17 cellular contexts compared by ENCODE assay signal in the genomic region with DNA sequence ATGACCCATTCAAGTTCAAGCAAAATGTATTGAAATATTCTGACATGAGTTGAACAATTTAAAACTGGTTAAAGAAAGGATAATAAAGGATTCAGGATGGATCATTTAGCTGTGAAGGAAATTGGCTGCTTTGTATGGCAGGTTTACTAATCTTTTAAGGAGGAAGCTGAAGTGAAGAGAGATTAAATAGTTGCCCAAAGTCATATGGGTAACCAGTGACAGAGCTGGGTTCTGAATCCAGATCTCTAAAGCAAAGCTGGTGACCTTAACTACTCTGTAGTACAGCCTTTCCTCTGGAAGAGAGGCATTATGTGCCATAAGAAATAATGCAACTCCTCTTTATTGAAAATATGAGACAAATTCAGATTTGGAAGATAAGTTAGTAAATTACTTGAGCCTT. TPM values are rescaled to one million over a fixed set of nuclear protein-coding genes. Genes with fewer than 3 reads are reported as not detected.
"Had no signal": no experiment of that assay in that cellular context is flagged by ENCODE, and none has a peak within 500 bp of the region (broad histone marks: within the 10 kb centered on the region; RNA-seq: fewer than 3 reads in every experiment).

No MANE protein-coding gene starts in this region.

- H3K27ac ChIP-seq: dorsolateral prefrontal cortex, esophagus muscularis mucosa, pancreas, right lobe of liver, thoracic aorta, tibial nerve, upper lobe of left lung had no signal

- H3K36me3 ChIP-seq: esophagus muscularis mucosa, pancreas, right lobe of liver, thoracic aorta, tibial nerve, upper lobe of left lung had no signal

- H3K27me3 ChIP-seq: dorsolateral prefrontal cortex, esophagus muscularis mucosa, pancreas, right lobe of liver, tibial nerve, upper lobe of left lung had no signal

- H3K4me1 ChIP-seq: esophagus muscularis mucosa, tibial nerve had no signal

- H3K4me3 ChIP-seq: dorsolateral prefrontal cortex, esophagus muscularis mucosa, pancreas, right lobe of liver, thoracic aorta, tibial nerve, upper lobe of left lung had no signal

- H3K9me3 ChIP-seq: esophagus muscularis mucosa, pancreas, right lobe of liver, thoracic aorta, tibial nerve, upper lobe of left lung had no signal

- DNase-seq: dorsolateral prefrontal cortex; effector CD4-positive, alpha-beta T cell; foreskin melanocyte; hypothalamus; immature natural killer cell; kidney; natural killer cell; pancreas; right lobe of liver; stimulated activated CD4-positive, alpha-beta T cell treated with anti-CD3 and anti-CD28 coated beads, Interleukin-15, amount 100 ng/mL, for 24 hours; stimulated activated CD4-positive, alpha-beta T cell treated with anti-CD3 and anti-CD28 coated beads, Interleukin-2, amount 100 ng/mL, for 48 hours; stimulated activated naive B cell treated with anti-CD40 and anti-IgM and Interleukin-4, amounts not matched to agents 10 μg/mL and 1 μg/mL and 100 μg/mL, for 72 hours; upper lobe of left lung had no signal

- ATAC-seq: natural killer cell; pancreas; right lobe of liver; stimulated activated naive B cell treated with anti-CD40 and anti-IgM and Interleukin-4, amounts not matched to agents 10 μg/mL and 1 μg/mL and 100 μg/mL, for 72 hours had no signal

RNA-seq across cellular contexts. Expression of a gene that starts 22.8 kb away (rescaled TPM):
- polyA plus RNA-seq: immature natural killer cell, neural cell had no signal
